Comparison of ENCODE assay signal across 8 cellular contexts in genomic region chr12:51591020-51591901, GRCh38. TPM values are rescaled to one million over a fixed set of nuclear protein-coding genes. Genes with fewer than 3 reads are reported as not detected.
DNase-seq lines count a peak whose midpoint lies in the region; ATAC-seq, FAIRE-seq and TF ChIP-seq lines count a peak whose summit lies in the region.

Gene SCN8A, plus strand, starts transcription at chr12:51591233. Its CDS starts 71,585 bp downstream, at chr12:51662818.

- H3K27ac ChIP-seq in H1 (ENCODE audit: low read depth, low read length): peak within 1 kb of the TSS; percentile 73; the same call in 1 of the 2 replicates

- H3K79me2 ChIP-seq in H1 (ENCODE audit: control insufficient read depth in 1 of 2, insufficient read depth in 2 of 2, low read length in 2 of 2): peaks cover 0 to 43% of the 10 kb centered on the region in 2 experiments; a peak in 2 of 4 replicates

- no peak for FAIRE-seq in H1 (lab: Jason Lieb, UNC)

- H4K8ac ChIP-seq in H1 (ENCODE audit: extremely low read depth, insufficient read depth, low read length): peak within 1 kb of the TSS; percentile 80; the same call in 1 of the 2 replicates

- TF ChIP-seq RAD21 in H1 (IDR thresholded peaks at IDR 0.05 in 1 of 2, conservative IDR thresholded peaks at IDR 0.05 in 1 of 2; ENCODE audit: low read depth in 2 of 2, low read length in 2 of 2): no peak

- POLR2A ChIA-PET in H1 (lab: Charles Lee; ENCODE audit: partially characterized antibody): interaction anchor here (2.1 kb wide), 1 partner anchor 10 kb away, joined by 7 read pairs; no protein-coding TSS in a partner anchor

- H3K9me3 ChIP-seq in H1 (ENCODE audit: insufficient read depth in 2 of 2, low read depth in 1 of 2, low read length in 1 of 2): no peaks in the 10 kb centered on the region
- H3K9me3 ChIP-seq in mononuclear cell (ENCODE audit: low read depth, low read length): no peaks in the 10 kb centered on the region

- H2BK12ac ChIP-seq in H1 (ENCODE audit: low read depth, low read length): no peak within 1 kb of the TSS

- peak within 1 kb of the TSS; percentile 19; the same call in 1 of the 2 replicates for H2BK15ac ChIP-seq in H1 (ENCODE audit: low read length)

- H3K4me1 ChIP-seq in H1 (replicated peaks in 1 of 4; ENCODE audit: control insufficient read depth in 3 of 4, insufficient read depth in 4 of 4, low read length in 3 of 4): peaks cover 1 to 9% (median 4%) of the 10 kb centered on the region in 4 experiments; a peak in 5 of 7 replicates
- H3K4me1 ChIP-seq in mononuclear cell (ENCODE audit: insufficient read depth, low read length): peaks cover 12% of the 10 kb centered on the region

- no peak for TF ChIP-seq EP300 in H1 (IDR thresholded peaks at IDR 0.05; ENCODE audit: borderline replicate concordance in 1 of 2, low read depth in 2 of 2, low read length in 2 of 2)

- no peaks in the 10 kb centered on the region for H3K36me3 ChIP-seq in H1 (ENCODE audit: control insufficient read depth in 2 of 4, insufficient read depth in 4 of 4, low read length in 3 of 4)

- peak within 1 kb of the TSS; percentile 93 for H2AFZ ChIP-seq in H1 (ENCODE audit: low read length)

- peaks cover 10% of the 10 kb centered on the region for H3K23me2 ChIP-seq in H1 (ENCODE audit: low read depth, low read length)

- H4K5ac ChIP-seq in H1 (ENCODE audit: insufficient read length, low read depth, low read length): peak within 1 kb of the TSS; percentile 76

- peak within 1 kb of the TSS; percentile 76; the same call in 1 of the 2 replicates for H2BK20ac ChIP-seq in H1 (ENCODE audit: low read length)

- H3K9ac ChIP-seq in H1 (replicated peaks in 1 of 4; ENCODE audit: extremely low read depth in 1 of 4, low read depth in 3 of 4, low read length in 3 of 4): peak within 1 kb of the TSS; percentile 54 to 81 (median 72)

- no peak for TF ChIP-seq CTCF in H1 (IDR thresholded peaks at IDR 0.05; ENCODE audit: control extremely low read depth in 1 of 3, insufficient read depth in 1 of 3, low read depth in 1 of 3, low read length in 3 of 3)

- CTCF ChIA-PET in H1 (lab: Charles Lee; ENCODE audit: partially characterized antibody): interaction anchor here (0.5 to 1.9 kb wide), 9 partner anchors 13 to 280 kb away, joined by 3 to 5 read pairs (median 3); no protein-coding TSS in a partner anchor

- H4K20me1 ChIP-seq in H1 (replicated peaks in 1 of 2; ENCODE audit: control insufficient read depth in 1 of 2, insufficient read depth in 2 of 2, low read length in 2 of 2): peaks cover 7 to 15% of the 10 kb centered on the region in 2 experiments

- H2AK5ac ChIP-seq in H1 (ENCODE audit: low read depth, low read length): no peak within 1 kb of the TSS

- peaks cover 10% of the 10 kb centered on the region; the same call in 1 of the 2 replicates for H3K79me1 ChIP-seq in H1 (ENCODE audit: low read depth, low read length)

- H3K27me3 ChIP-seq in H1 (replicated peaks in 1 of 4; ENCODE audit: control insufficient read depth in 3 of 4, extremely low read depth in 1 of 4, insufficient read depth in 3 of 4, low read length in 3 of 4) (peaks cover 0 to 7% (median 3%) of the 10 kb centered on the region in 4 experiments; a peak in 2 of 7 replicates), mononuclear cell (ENCODE audit: insufficient read depth, low read length) (peaks cover 62% of the 10 kb centered on the region)

- peak within 1 kb of the TSS; percentile 59 for H3K4ac ChIP-seq in H1 (replicated peaks; ENCODE audit: insufficient read length, low read depth, low read length)

- H2BK5ac ChIP-seq in H1 (ENCODE audit: low read depth, low read length): peak within 1 kb of the TSS; percentile 61; the same call in 1 of the 2 replicates

- H3K4me3 ChIP-seq in H1 (ENCODE audit: extremely low read depth in 1 of 4, insufficient read depth in 2 of 4, low read depth in 3 of 4, low read length in 4 of 4): peak within 1 kb of the TSS; percentile 86 to 99 (median 92)
- H3K4me3 ChIP-seq in mononuclear cell (ENCODE audit: low read length): peak within 1 kb of the TSS; percentile 29

- H4K91ac ChIP-seq in H1 (replicated peaks; ENCODE audit: insufficient read length, low read length): no peak within 1 kb of the TSS

- no peak within 1 kb of the TSS for H2BK120ac ChIP-seq in H1 (replicated peaks; ENCODE audit: low read depth, low read length)

- H3K18ac ChIP-seq in H1 (ENCODE audit: extremely low read depth, low read length): peak within 1 kb of the TSS; percentile 63; the same call in 1 of the 2 replicates

- H3K4me2 ChIP-seq in H1 (ENCODE audit: insufficient read depth in 1 of 2, low read depth in 2 of 2, low read length in 2 of 2): peak within 1 kb of the TSS; percentile 85 to 86

- H3K56ac ChIP-seq in H1 (replicated peaks; ENCODE audit: insufficient read length, low read depth, low read length): peak within 1 kb of the TSS; percentile 88

- WGBS in H1 (ENCODE audit: extremely low coverage in 1 of 2, insufficient coverage in 1 of 2, insufficient read length in 1 of 2, insufficient replicate concordance in 2 of 2, low coverage in 1 of 2, low lambda C conversion rate in 2 of 2, missing lambda C conversion rate in 1 of 2), 2 experiments: 0% methylated on average over 38 of the region's 90 CpGs; no CpG with 5 or more reads in 1 of the 2 experiments

- ATAC-seq in GM19467 (IDR thresholded peaks at IDR 0.05; ENCODE audit: unreplicated experiment): peak; percentile 20
- ATAC-seq in stimulated activated naive CD8-positive, alpha-beta T cell treated with anti-CD3 and anti-CD28 coated beads, Interleukin-15, Interleukin-2, amounts not matched to agents 100 U/mL and 50 U/mL, for 24 hours: peak; percentile 47

- peak; percentile 53 for DNase-seq in Ammon's horn (ENCODE audit: low spot score)
- DNase-seq in NCI-H2171 (lab: John Stamatoyannopoulos, UW): peak; percentile 94
- peak in 2 of 3 experiments; percentile 10 to 25 for DNase-seq in activated CD8-positive, alpha-beta memory T cell treated with anti-CD3 and anti-CD28 coated beads for 48 hours (ENCODE audit: low read depth in 2 of 3, low spot score in 2 of 3)
- peak in 1 of 2 experiments; percentile 87 for DNase-seq in H1 (ENCODE audit: low read depth in 1 of 2, low spot score in 2 of 2)
- DNase-seq in stimulated activated naive CD8-positive, alpha-beta T cell treated with anti-CD3 and anti-CD28 coated beads, Interleukin-15, Interleukin-2, amounts not matched to agents 100 U/mL and 50 U/mL, for 24 hours: peak; percentile 62
- DNase-seq in foreskin melanocyte: no peak

- no peak within 1 kb of the TSS for H3K14ac ChIP-seq in H1 (ENCODE audit: insufficient read length)

- no peak within 1 kb of the TSS for H3K23ac ChIP-seq in H1 (ENCODE audit: insufficient read length)

- TF ChIP-seq POLR2A in H1 (IDR thresholded peaks at IDR 0.05; ENCODE audit: control extremely low read depth in 1 of 2, low read depth in 2 of 2, low read length in 2 of 2): peak in 1 of 2 experiments; percentile 52; a peak in 1 of 3 replicates

TF ChIP-seq in H1, 55 proteins besides CTCF, POLR2A, EP300 and RAD21 (continues in another document):
- TF ChIP-seq TAF1 (IDR thresholded peaks at IDR 0.05; ENCODE audit: low read depth, low read length): peak; percentile 67
- TF ChIP-seq E2F6 (IDR thresholded peaks at IDR 0.05): no peak
- peak; percentile 41 for TF ChIP-seq SAP30 (IDR thresholded peaks at IDR 0.05; ENCODE audit: insufficient read depth, insufficient replicate concordance, low read length)
- TF ChIP-seq KDM1A (IDR thresholded peaks at IDR 0.05; ENCODE audit: borderline replicate concordance, low read length): peak; percentile 32; the same call in 1 of the 2 replicates
- peak; percentile 88 for TF ChIP-seq KDM4A (IDR thresholded peaks at IDR 0.05; ENCODE audit: low read depth, low read length, severe bottlenecking)
- TF ChIP-seq ASH2L (IDR thresholded peaks at IDR 0.05; ENCODE audit: low read length): peak; percentile 73
- TF ChIP-seq PHF8 (conservative IDR thresholded peaks at IDR 0.05; ENCODE audit: low read depth, low read length): peak; percentile 69
- TF ChIP-seq CHD1 (IDR thresholded peaks at IDR 0.05; ENCODE audit: low read depth, low read length): no peak
- no peak for TF ChIP-seq SP4 (IDR thresholded peaks at IDR 0.05; ENCODE audit: low read length)
- peak; percentile 77; the same call in 1 of the 2 replicates for TF ChIP-seq RBBP5 (IDR thresholded peaks at IDR 0.05; ENCODE audit: borderline replicate concordance, low read depth, low read length)
- TF ChIP-seq JUND (IDR thresholded peaks at IDR 0.05; ENCODE audit: low read length): no peak
- 0 out of 4 replicates have a peak, but pooled peaks have one; percentile 13 to 38 for TF ChIP-seq SIN3A (conservative IDR thresholded peaks at IDR 0.05 in 1 of 2, IDR thresholded peaks at IDR 0.05 in 1 of 2; ENCODE audit: low read depth in 1 of 2, low read length in 2 of 2)

RNA-seq across cellular contexts. Expression of gene SCN8A, which starts in this region (rescaled TPM):
- total RNA-seq in H1 (2021; fragmentation: NEBNext Ultra II Directional; extraction: Animal tissue kit (Norgen Biotek cat#: 25700)): 10.7 and 12.0 TPM in 2 replicates
- 5.6 and 6.3 TPM in 2 replicates for polyA plus RNA-seq in H1 (2011; rRNA removed)
- polyA plus RNA-seq in H1 (2011; cell fraction: cytosol; rRNA removed): 6.2 TPM
- polyA plus RNA-seq in H1 (2011; cell fraction: nucleus; rRNA removed): 30.7 TPM
- 6.5 to 8.9 TPM (median 7.1 TPM) in 4 replicates for polyA plus RNA-seq in H1 (2012, experiment 1 of 2)
- polyA plus RNA-seq in H1 (2012, experiment 2 of 2): 0.76 TPM
- polyA plus RNA-seq in H1 (2013, experiment 1 of 2): 4.6 TPM
- polyA plus RNA-seq in H1 (2013, experiment 2 of 2): 4.4 TPM
- polyA minus RNA-seq in H1 (2011; rRNA and poly(A)+ RNA removed): 62.9 and 76.2 TPM in 2 replicates
- polyA minus RNA-seq in H1 (2011; cell fraction: cytosol; rRNA and poly(A)+ RNA removed): 19.1 TPM
- polyA minus RNA-seq in H1 (2011; cell fraction: nucleus; rRNA and poly(A)+ RNA removed): 87.9 TPM
- total RNA-seq in mononuclear cell: 0.21 TPM
